Comparison of ENCODE assay signal across 1 cellular context in genomic region chr7:128106840-128107239, GRCh38.
TF ChIP-seq lines count a peak whose summit lies in the region.

No MANE protein-coding gene starts in this region.

TF ChIP-seq in GM12878, 131 proteins besides CTCF, POLR2A, EP300 and RAD21 (continued from another document):
- TF ChIP-seq PKNOX1 (IDR thresholded peaks at IDR 0.05): 0 out of 2 replicates have a peak, but pooled peaks have one; percentile 13
